In the genomic region with DNA sequence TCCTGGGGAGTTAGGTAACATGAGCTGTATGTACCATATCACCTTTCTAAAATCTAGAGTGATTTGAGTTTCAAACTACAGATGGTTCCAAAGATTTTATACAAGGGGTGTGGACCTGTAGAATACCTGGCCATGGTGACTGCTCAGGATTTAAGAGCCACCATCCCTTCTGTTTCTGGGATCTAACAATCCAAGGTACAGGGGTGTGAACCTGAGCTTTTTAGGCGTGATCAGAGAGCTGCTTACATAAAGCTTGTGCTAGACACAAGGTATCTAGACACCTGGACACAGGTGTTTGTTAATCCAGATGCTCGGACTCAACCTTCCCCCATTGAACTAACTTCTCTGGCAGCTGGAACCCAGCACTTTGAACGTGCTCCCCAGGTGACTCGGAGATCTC, we compare ENCODE assay signal across 17 cellular contexts.
DNase-seq lines count a peak whose midpoint lies in the region; ATAC-seq and TF ChIP-seq lines count a peak whose summit lies in the region.
"Had no signal": no experiment of that assay in that cellular context is flagged by ENCODE, and none has a peak within 500 bp of the region (broad histone marks: within the 10 kb centered on the region; RNA-seq: fewer than 3 reads in every experiment).

No MANE protein-coding gene starts in this region.

- H3K9ac ChIP-seq in neural progenitor cell = no peak overlapping the region

- peak overlapping the region; percentile 99 for H3K27ac Mint-ChIP-seq in neural progenitor cell
- H3K27ac Mint-ChIP-seq: CD4-positive, alpha-beta memory T cell had no signal

- H3K36me3 Mint-ChIP-seq in neural progenitor cell = no peaks in the 10 kb centered on the region
- H3K36me3 Mint-ChIP-seq: CD4-positive, alpha-beta memory T cell had no signal

- no peak overlapping the region for H2AFZ ChIP-seq in neural progenitor cell (replicated peaks)
- H2AFZ ChIP-seq: PC-9 had no signal

- no peaks in the 10 kb centered on the region for H4K20me1 ChIP-seq in neural progenitor cell (ENCODE audit: low read depth)

- H3K4me3 ChIP-seq in neural progenitor cell (no peak overlapping the region), spleen (no peak overlapping the region)
- H3K4me3 ChIP-seq: PC-9, SK-N-MC had no signal

- H3K27me3 Mint-ChIP-seq in neural progenitor cell (ENCODE audit: insufficient read depth, low read depth) = peaks cover 8% of the 10 kb centered on the region

- ATAC-seq in GM19467 (IDR thresholded peaks at IDR 0.05; ENCODE audit: unreplicated experiment) = no peak

- H3K27me3 ChIP-seq in neural progenitor cell = no peaks in the 10 kb centered on the region
- H3K27me3 ChIP-seq in spleen (replicated peaks in 1 of 7) = peaks cover 0 to 5% (median 0%) of the 10 kb centered on the region in 7 donors
- H3K27me3 ChIP-seq: BE2C had no signal

- no peaks in the 10 kb centered on the region for H3K9me3 Mint-ChIP-seq in neural progenitor cell

- peak overlapping the region; percentile 70 for H3K27ac ChIP-seq in VCaP
- H3K27ac ChIP-seq in neural progenitor cell = no peak overlapping the region
- H3K27ac ChIP-seq in spleen = no peak overlapping the region
- H3K27ac ChIP-seq: PC-9, SK-N-MC had no signal

- no peak overlapping the region for H3K4me2 ChIP-seq in neural progenitor cell
- H3K4me2 ChIP-seq: PC-9 had no signal

- H3K4me1 ChIP-seq in neural progenitor cell (peaks cover 35% of the 10 kb centered on the region), spleen (peaks cover 0 to 11% (median 0%) of the 10 kb centered on the region in 6 donors)

- intact Hi-C loops in spleen (cut with DNase I; ENCODE audit: low total_unique reads) = no loop called here

- 80 to 95% (median 89%) methylated on average over 4 of the region's 4 CpGs for WGBS in spleen, 5 donors

- H3F3A ChIP-seq in neural progenitor cell (ENCODE audit: low read depth) = peaks cover 18% of the 10 kb centered on the region

- peaks cover 74% of the 10 kb centered on the region for H3K4me1 Mint-ChIP-seq in neural progenitor cell
- H3K4me1 Mint-ChIP-seq: CD4-positive, alpha-beta memory T cell had no signal

- TF ChIP-seq CTCF in VCaP (conservative IDR thresholded peaks at IDR 0.05) (no peak), neural progenitor cell (IDR thresholded peaks at IDR 0.05) (no peak), spleen (IDR thresholded peaks at IDR 0.05 in 8 of 11, conservative IDR thresholded peaks at IDR 0.05 in 3 of 11) (no peak)

- TF ChIP-seq POLR2A in spleen (IDR thresholded peaks at IDR 0.05) = no peak

- no peaks in the 10 kb centered on the region for H3K36me3 ChIP-seq in neural progenitor cell
- no peaks in the 10 kb centered on the region for H3K36me3 ChIP-seq in spleen
- H3K36me3 ChIP-seq: BE2C had no signal

- DNase-seq in COLO668 (lab: John Stamatoyannopoulos, UW; ENCODE audit: unreplicated experiment) = peak; percentile 36
- DNase-seq in NCI-H146 treated with DMSO at 0.1 percent for 48 hours (lab: John Stamatoyannopoulos, UW; ENCODE audit: unreplicated experiment) = peak; percentile 25
- DNase-seq in neural progenitor cell (ENCODE audit: low spot score) = no peak
- no peak for DNase-seq in GF-D8 (lab: John Stamatoyannopoulos, UW)
- DNase-seq in spleen = no peak
- DNase-seq: BE2C; CD4-positive, alpha-beta memory T cell; Kasumi-1; NCI-H187; NCI-H226; NCI-H524 treated with DMSO at 0.1 percent for 48 hours; RPMI8226; T-helper 2 cell had no signal

- no peaks in the 10 kb centered on the region for H3K79me2 ChIP-seq in neural progenitor cell (ENCODE audit: low read depth)

- no peaks in the 10 kb centered on the region for H3K9me3 ChIP-seq in neural progenitor cell (ENCODE audit: low read depth)
- peaks cover 0 to 10% (median 0%) of the 10 kb centered on the region in 8 donors for H3K9me3 ChIP-seq in spleen
- H3K9me3 ChIP-seq: BE2C had no signal

- no peak overlapping the region for H3K4me3 Mint-ChIP-seq in neural progenitor cell
- H3K4me3 Mint-ChIP-seq: CD4-positive, alpha-beta memory T cell had no signal

Comparison
In these comparisons a context has a peak if more than half of its experiments do, and no peak if none do; other contexts are left out.
1. DNase-seq: peak in COLO668 (single experiment) and NCI-H146 treated with DMSO at 0.1 percent for 48 hours (single experiment); none in neural progenitor cell (single experiment), GF-D8 (single experiment) and spleen (single experiment).